In the genomic region with DNA sequence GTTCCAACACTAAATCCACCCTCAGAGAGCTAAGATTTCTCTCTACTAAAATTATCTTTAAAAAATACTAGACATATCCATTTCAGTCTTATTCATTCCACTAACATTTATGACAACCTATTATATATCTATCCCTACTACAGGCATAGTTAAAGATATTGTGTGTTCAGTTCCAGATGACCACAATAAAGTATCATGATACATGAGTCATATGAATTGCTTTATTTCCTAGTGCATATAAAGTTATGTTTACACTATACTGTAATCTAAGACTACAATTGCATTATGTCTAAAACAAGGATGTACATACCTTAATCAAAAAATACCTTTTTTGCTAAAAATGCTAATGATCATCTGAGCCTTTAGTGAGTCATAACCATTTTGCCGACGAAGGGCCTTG, we compare ENCODE assay signal across 29 cellular contexts. TPM values are rescaled to one million over a fixed set of nuclear protein-coding genes. Genes with fewer than 3 reads are reported as not detected.
"Had no signal": no experiment of that assay in that cellular context is flagged by ENCODE, and none has a peak within 500 bp of the region (broad histone marks: within the 10 kb centered on the region; RNA-seq: fewer than 3 reads in every experiment).

No MANE protein-coding gene starts in this region.

- H3K79me2 ChIP-seq: parathyroid adenoma had no signal

- FAIRE-seq: keratinocyte had no signal

- H3K4me3 Mint-ChIP-seq: naive B cell; natural killer cell; nephron progenitor cell; neural progenitor cell; stimulated activated naive B cell treated with anti-CD40 and anti-IgM and Interleukin-4, amounts not matched to agents 10 μg/mL and 1 μg/mL and 100 μg/mL, for 72 hours had no signal

- H3K9me3 ChIP-seq: left lung, lower lobe of right lung, neutrophil, psoas muscle, right lobe of liver, stomach, testis, thyroid gland, transverse colon, upper lobe of left lung, vagina had no signal

- H3K9me3 Mint-ChIP-seq: naive B cell; nephron progenitor cell; neural progenitor cell; stimulated activated naive B cell treated with anti-CD40 and anti-IgM and Interleukin-4, amounts not matched to agents 10 μg/mL and 1 μg/mL and 100 μg/mL, for 72 hours had no signal

- H3K4me1 ChIP-seq: left lung, lower lobe of right lung, neural progenitor cell, parathyroid adenoma, psoas muscle, right lobe of liver, stomach, testis, thyroid gland, upper lobe of left lung, vagina had no signal

- H3K27ac ChIP-seq: left lung, lower lobe of right lung, neural progenitor cell, neutrophil, parathyroid adenoma, psoas muscle, right lobe of liver, stomach, testis, thyroid gland, transverse colon, upper lobe of left lung, vagina had no signal

- H3K36me3 Mint-ChIP-seq: naive B cell; natural killer cell; neural progenitor cell; stimulated activated naive B cell treated with anti-CD40 and anti-IgM and Interleukin-4, amounts not matched to agents 10 μg/mL and 1 μg/mL and 100 μg/mL, for 72 hours had no signal

- H3K27me3 ChIP-seq: right lobe of liver, testis, thyroid gland, upper lobe of left lung, vagina had no signal

- H3K27ac Mint-ChIP-seq: naive B cell; natural killer cell; nephron progenitor cell; neural progenitor cell; stimulated activated naive B cell treated with anti-CD40 and anti-IgM and Interleukin-4, amounts not matched to agents 10 μg/mL and 1 μg/mL and 100 μg/mL, for 72 hours had no signal

- H3K36me3 ChIP-seq: left lung, lower lobe of right lung, neural progenitor cell, neutrophil, right lobe of liver, stomach, thyroid gland, transverse colon, upper lobe of left lung, vagina had no signal

- DNase-seq: kidney glomerular epithelial cell; left cardiac atrium; left lung; lower lobe of right lung; mammary epithelial cell; mesenchymal stem cell; naive B cell; natural killer cell; nephron progenitor cell; occipital lobe; psoas muscle; right lobe of liver; stimulated activated CD4-positive, alpha-beta T cell treated with anti-CD3 and anti-CD28 coated beads, Interleukin-2, amount 100 ng/mL, for 24 hours; stimulated activated CD4-positive, alpha-beta T cell treated with anti-CD3 and anti-CD28 coated beads, Interleukin-4, amount 100 ng/mL, for 1 hour; stimulated activated naive B cell treated with anti-CD40 and anti-IgM and Interleukin-4, amounts not matched to agents 10 μg/mL and 1 μg/mL and 100 μg/mL, for 72 hours; stimulated activated naive CD8-positive, alpha-beta T cell treated with anti-CD3 and anti-CD28 coated beads, Interleukin-15, Interleukin-2, amounts not matched to agents 100 U/mL and 50 U/mL, for 24 hours; stomach; testis; thyroid gland; transverse colon; upper lobe of left lung had no signal

- H3K4me2 ChIP-seq: neural progenitor cell, smooth muscle cell had no signal

- H3K4me1 Mint-ChIP-seq: naive B cell; natural killer cell; nephron progenitor cell; neural progenitor cell; stimulated activated naive B cell treated with anti-CD40 and anti-IgM and Interleukin-4, amounts not matched to agents 10 μg/mL and 1 μg/mL and 100 μg/mL, for 72 hours had no signal

- H2AFZ ChIP-seq: neural progenitor cell, parathyroid adenoma had no signal

- H3K9ac ChIP-seq: neural progenitor cell, parathyroid adenoma had no signal

- ATAC-seq: left cardiac atrium; left lung; lower lobe of right lung; natural killer cell; psoas muscle; right lobe of liver; stimulated activated naive B cell treated with anti-CD40 and anti-IgM and Interleukin-4, amounts not matched to agents 10 μg/mL and 1 μg/mL and 100 μg/mL, for 72 hours; stimulated activated naive CD8-positive, alpha-beta T cell treated with anti-CD3 and anti-CD28 coated beads, Interleukin-15, Interleukin-2, amounts not matched to agents 100 U/mL and 50 U/mL, for 24 hours had no signal

- H3K4me3 ChIP-seq: left lung, lower lobe of right lung, neural progenitor cell, psoas muscle, right lobe of liver, smooth muscle cell, stomach, testis, thyroid gland, transverse colon, upper lobe of left lung, vagina had no signal

RNA-seq across cellular contexts. Expression of a gene that starts 19.4 kb away (rescaled TPM):
- total RNA-seq: liver, natural killer cell, occipital lobe, osteocyte had no signal
- polyA plus RNA-seq: liver had no signal
